In the genomic region with DNA sequence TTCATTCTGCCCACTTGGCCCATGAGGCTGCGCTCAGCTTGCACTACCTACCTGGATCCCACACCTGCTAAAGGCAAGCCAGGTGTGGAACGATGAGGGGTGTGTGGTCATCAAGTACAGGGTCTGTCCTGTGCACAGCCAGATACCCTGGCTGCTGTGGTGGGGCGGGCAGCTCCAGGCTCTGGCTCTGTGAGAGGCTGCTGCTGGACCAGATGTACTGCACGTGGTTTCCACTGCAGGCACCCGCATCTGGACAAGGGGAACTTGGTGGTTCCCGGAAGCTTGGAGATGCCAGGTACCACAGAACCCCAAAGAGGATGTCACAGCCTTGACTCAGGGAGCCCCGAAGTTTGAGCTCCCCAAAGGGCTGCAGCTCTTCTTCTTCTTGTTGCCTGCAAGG, we compare ENCODE assay signal across 24 cellular contexts.
"Had no signal": no experiment of that assay in that cellular context is flagged by ENCODE, and none has a peak within 500 bp of the region (broad histone marks: within the 10 kb centered on the region; RNA-seq: fewer than 3 reads in every experiment).

No MANE protein-coding gene starts in this region.

- ATAC-seq: activated CD4-positive, CD25-positive, alpha-beta regulatory T cell treated with anti-CD3 and anti-CD28 coated beads, Interleukin-2, amount 50 U/mL, for 24 hours; activated CD8-positive, alpha-beta T cell treated with anti-CD3 and anti-CD28 coated beads, Interleukin-2, amount 10 ng/mL, durations not matched to agents 7 days and 5 days; activated T-cell treated with anti-CD3 and anti-CD28 coated beads, Interleukin-2, amount 50 U/mL, for 4 hours; Panc1 had no signal

- DNase-seq: activated CD4-positive, alpha-beta T cell treated with anti-CD3 and anti-CD28 coated beads for 48 hours; activated CD4-positive, alpha-beta T cell treated with anti-CD3 and anti-CD28 coated beads, Interleukin-2, amount 50 U/mL, for 4 hours; activated CD8-positive, alpha-beta T cell treated with anti-CD3 and anti-CD28 coated beads, Interleukin-2, amount 10 ng/mL, durations not matched to agents 7 days and 5 days; activated effector memory CD4-positive, alpha-beta T cell treated with anti-CD3 and anti-CD28 coated beads, Interleukin-2, amount 50 U/mL, for 16 hours; activated naive CD4-positive, alpha-beta T cell treated with Interleukin-2 at 50 U/mL for 16 hours; activated naive CD8-positive, alpha-beta T cell treated with anti-CD3 and anti-CD28 coated beads for 36 hours; activated T-cell treated with anti-CD3 and anti-CD28 coated beads, Interleukin-2, amount 50 U/mL, for 4 hours; anterior cingulate cortex; MM.1S; NCI-H1105; NCI-H1436; NCI-H1694 treated with DMSO at 0.1 percent for 48 hours; NCI-H2029 treated with DMSO at 0.1 percent for 48 hours; NCI-H345; NCI-H510A; NCI-H526 treated with DMSO at 0.1 percent for 48 hours; NCI-H82; NK-92 treated with Interleukin-12 subunit alpha and Interleukin-12 subunit beta, amount 100 ng/mL, for 24 hours; OCI-M1; RPMI8226; SHP77 treated with DMSO at 0.1 percent for 48 hours had no signal

- H3K27ac ChIP-seq: KMS-11 had no signal

- H3K9ac ChIP-seq: KMS-11 had no signal
